8 cellular contexts compared by ENCODE assay signal in genomic region chr12:52025301-52026172, GRCh38. TPM values are rescaled to one million over a fixed set of nuclear protein-coding genes. Genes with fewer than 3 reads are reported as not detected.
DNase-seq lines count a peak whose midpoint lies in the region; ATAC-seq, FAIRE-seq and TF ChIP-seq lines count a peak whose summit lies in the region.

No MANE protein-coding gene starts in this region.

- H4K20me1 ChIP-seq in DND-41 (ENCODE audit: insufficient read depth, low read length), result peaks cover 9% of the 10 kb centered on the region

- H3K4me3 ChIP-seq in DND-41 (ENCODE audit: low read depth in 1 of 2, low read length in 2 of 2) (peak overlapping the region in 1 of 2 experiments; percentile 62; a peak in 3 of 4 replicates), small intestine (ENCODE audit: low read depth in 1 of 2, low read length in 2 of 2) (peak overlapping the region in 1 of 2 donors; percentile 7)

- no peaks in the 10 kb centered on the region for H3K36me3 Mint-ChIP-seq in immature natural killer cell

- H3K27ac Mint-ChIP-seq in immature natural killer cell, result peak overlapping the region; percentile 79 to 98 (median 93)

- H3K9me3 Mint-ChIP-seq in immature natural killer cell, result no peaks in the 10 kb centered on the region

- in situ Hi-C loops in T47D (cut with HindIII; ENCODE audit: low pct_unique_long_range_greater_than_20kb, low sequenced_read_pairs), result no loop called here

- peak overlapping the region; percentile 86 to 96 (median 92) for H3K4me3 Mint-ChIP-seq in immature natural killer cell

- peak overlapping the region; percentile 92 for H2AFZ ChIP-seq in DND-41 (ENCODE audit: low read depth, low read length)

- FAIRE-seq in small intestine (lab: Jason Lieb, UNC), result no peak

- peaks cover 30 to 33% of the 10 kb centered on the region in 2 donors for H3K4me1 Mint-ChIP-seq in immature natural killer cell

- ATAC-seq in DND-41 (ENCODE audit: insufficient read depth, low read depth), result peak; percentile 73
- ATAC-seq in HG02885 (IDR thresholded peaks at IDR 0.05; ENCODE audit: poor library complexity, unreplicated experiment), result peak; percentile 36
- ATAC-seq in GM19035 (IDR thresholded peaks at IDR 0.05; ENCODE audit: unreplicated experiment), result no peak

- H3K27me3 ChIP-seq in DND-41 (ENCODE audit: insufficient read depth, low read length, poor library complexity) (no peaks in the 10 kb centered on the region), small intestine (ENCODE audit: control insufficient read depth in 2 of 2, insufficient read depth in 2 of 2, low read length in 2 of 2) (no peaks in the 10 kb centered on the region)

- peak; percentile 94 for TF ChIP-seq CTCF in DND-41 (IDR thresholded peaks at IDR 0.05; ENCODE audit: borderline replicate concordance, extremely low read depth, low read length, poor library complexity, severe bottlenecking)
- peak; percentile 99 for TF ChIP-seq CTCF in VCaP (conservative IDR thresholded peaks at IDR 0.05)

- H3K9me3 ChIP-seq in DND-41 (ENCODE audit: insufficient read depth, low read length, severe bottlenecking) (no peaks in the 10 kb centered on the region), small intestine (ENCODE audit: control insufficient read depth, low read depth) (no peaks in the 10 kb centered on the region)

- H3K27ac ChIP-seq in DND-41 (ENCODE audit: low read length) (peak overlapping the region; percentile 77), VCaP (peak overlapping the region; percentile 69), small intestine (ENCODE audit: low read depth in 1 of 2, low read length in 1 of 2) (peak overlapping the region; percentile 88 to 91)

- peaks cover 11 to 22% (median 14%) of the 10 kb centered on the region in 3 donors for H3K27me3 Mint-ChIP-seq in immature natural killer cell (ENCODE audit: low read depth in 3 of 3)

- H3K4me2 ChIP-seq in DND-41 (ENCODE audit: insufficient read depth, low read length), result peak overlapping the region; percentile 90

- DNase-seq in DND-41, result peak; percentile 91
- peak; percentile 89 for DNase-seq in NCI-H2196 (lab: John Stamatoyannopoulos, UW; ENCODE audit: unreplicated experiment)
- peak; percentile 92 to 93 for DNase-seq in T47D (ENCODE audit: low read depth in 1 of 2, low spot score in 1 of 2)
- DNase-seq in immature natural killer cell, result peak; percentile 82 to 83 (median 83)
- peak; percentile 86 for DNase-seq in small intestine

- peak overlapping the region; percentile 53 for H3K9ac ChIP-seq in DND-41 (ENCODE audit: low read depth, low read length)

- WGBS in small intestine, 3 donors, result 3 to 5% (median 3%) methylated on average over 33 to 36 of the region's 36 CpGs

- H3K36me3 ChIP-seq in DND-41 (ENCODE audit: insufficient read depth, low read length), result no peaks in the 10 kb centered on the region
- H3K36me3 ChIP-seq in small intestine (ENCODE audit: control insufficient read depth in 2 of 2, insufficient read depth in 2 of 2, low read length in 2 of 2), result no peaks in the 10 kb centered on the region

- H3K4me1 ChIP-seq in DND-41 (ENCODE audit: insufficient read depth, low read length), result peaks cover 44% of the 10 kb centered on the region
- H3K4me1 ChIP-seq in small intestine (ENCODE audit: control insufficient read depth in 2 of 2, insufficient read depth in 1 of 2, low read depth in 1 of 2, low read length in 1 of 2), result peaks cover 0 to 1% of the 10 kb centered on the region in 2 donors

- H3K79me2 ChIP-seq in DND-41 (ENCODE audit: insufficient read depth, low read length), result no peaks in the 10 kb centered on the region

RNA-seq across cellular contexts. Expression of gene TAMALIN, which starts 18.8 kb away (rescaled TPM):
- 1 to 10 TPM; 1.1 to 3.1 (median 1.2) TPM for polyA plus RNA-seq in immature natural killer cell
- polyA plus RNA-seq in small intestine, result 10 to 100 TPM in 2 of 3 donors, 1 to 10 TPM in 1; 3.8 to 32.5 (median 13.2) TPM

RNA-seq across cellular contexts. Expression of gene NR4A1, which starts 25.7 kb away (rescaled TPM):
- polyA plus RNA-seq in immature natural killer cell, result 1 to 10 TPM in 2 of 3 donors, under 1 TPM in 1; 0.83 to 2.1 (median 1.3) TPM
- polyA plus RNA-seq in small intestine, result 100 to 1,000 TPM in 1 of 3 donors, 10 to 100 TPM in 1, 1 to 10 TPM in 1; 6.7 to 100 (median 15.1) TPM

RNA-seq across cellular contexts. Expression of gene ATG101, which starts 44.2 kb away (rescaled TPM):
- polyA plus RNA-seq in immature natural killer cell, result 10 to 100 TPM; 25.8 to 50.8 (median 32.2) TPM
- polyA plus RNA-seq in small intestine, result 10 to 100 TPM; 49.2 to 65.1 (median 61.7) TPM

RNA-seq across cellular contexts. Expression of gene SMIM41, which starts 54.0 kb away (rescaled TPM):
- polyA plus RNA-seq in immature natural killer cell, result not detected
- polyA plus RNA-seq in small intestine, result 1 to 10 TPM in 1 of 3 donors, under 1 TPM in 1, not detected in 1; 0.46 to 1.6 TPM
